In genomic region chr17:60249517-60249826, GRCh38 we compare ENCODE assay signal across 23 cellular contexts.
DNase-seq lines count a peak whose midpoint lies in the region; ATAC-seq and TF ChIP-seq lines count a peak whose summit lies in the region.
"Had no signal": no experiment of that assay in that cellular context is flagged by ENCODE, and none has a peak within 500 bp of the region (broad histone marks: within the 10 kb centered on the region; RNA-seq: fewer than 3 reads in every experiment).

No MANE protein-coding gene starts in this region.

- H3K27me3 Mint-ChIP-seq in natural killer cell (ENCODE audit: low read depth in 2 of 2) (no peaks in the 10 kb centered on the region), mesothelial cell of epicardium (ENCODE audit: low read depth) (no peaks in the 10 kb centered on the region)
- H3K27me3 Mint-ChIP-seq in natural killer cell treated with Interleukin-12 subunit alpha and Interleukin-12 subunit beta and Interleukin-15 and Interleukin-18, amount 100 ng/mL, for 72 hours = no peaks in the 10 kb centered on the region

- POLR2A ChIA-PET in RWPE1 (lab: Yijun Ruan, JAX; ENCODE audit: low non-redundant PET) = no interaction called here

- CTCF ChIA-PET in RWPE1 (lab: Yijun Ruan, JAX) = no interaction called here

- DNase-seq in natural killer cell = no peak
- no peak for DNase-seq in natural killer cell treated with Interleukin-12 subunit alpha and Interleukin-12 subunit beta and Interleukin-15 and Interleukin-18, amount 100 ng/mL, for 72 hours (ENCODE audit: low spot score)
- DNase-seq in dermis blood vessel endothelial cell = peak; percentile 77
- DNase-seq in mesothelial cell of epicardium (ENCODE audit: low spot score in 2 of 2, unreplicated experiment in 2 of 2) = no peak
- DNase-seq in midbrain (lab: John Stamatoyannopoulos, UW) = no peak
- DNase-seq in RWPE1 (ENCODE audit: low spot score) = no peak
- no peak for DNase-seq in GM19238 (ENCODE audit: insufficient read length, low spot score)
- DNase-seq: activated CD4-positive, alpha-beta T cell treated with anti-CD3 and anti-CD28 coated beads for 1 hour; activated CD8-positive, alpha-beta memory T cell treated with anti-CD3 and anti-CD28 coated beads for 24 hours; activated naive CD4-positive, alpha-beta T cell treated with anti-CD3 and anti-CD28 coated beads for 36 hours; activated T-cell treated with anti-CD3 and anti-CD28 coated beads, Interleukin-2, amount 50 U/mL, for 4 hours; aorta; mammary epithelial cell; NCI-H1694; NCI-H2171 treated with DMSO at 0.1 percent for 48 hours; NCI-H69; psoas muscle; stimulated activated CD4-positive, alpha-beta T cell treated with anti-CD3 and anti-CD28 coated beads, Interleukin-4, amount 100 ng/mL, for 24 hours; stomach; upper lobe of left lung had no signal

- no peak for TF ChIP-seq CTCF in natural killer cell (IDR thresholded peaks at IDR 0.05)
- no peak for TF ChIP-seq CTCF in mesothelial cell of epicardium (IDR thresholded peaks at IDR 0.05; ENCODE audit: unreplicated experiment)
- no peak for TF ChIP-seq CTCF in RWPE1 (conservative IDR thresholded peaks at IDR 0.05; ENCODE audit: low read depth)

- ATAC-seq in natural killer cell = no peak
- no peak for ATAC-seq in natural killer cell treated with Interleukin-12 subunit alpha and Interleukin-12 subunit beta and Interleukin-15 and Interleukin-18, amount 100 ng/mL, for 72 hours
- no peak for ATAC-seq in HG03457 (IDR thresholded peaks at IDR 0.05; ENCODE audit: unreplicated experiment)
- ATAC-seq: activated T-cell treated with anti-CD3 and anti-CD28 coated beads, Interleukin-2, amount 50 U/mL, for 4 hours; HCT116; psoas muscle had no signal

- H3K36me3 Mint-ChIP-seq in natural killer cell = peaks cover 16% of the 10 kb centered on the region
- peaks cover 23% of the 10 kb centered on the region for H3K36me3 Mint-ChIP-seq in natural killer cell treated with Interleukin-12 subunit alpha and Interleukin-12 subunit beta and Interleukin-15 and Interleukin-18, amount 100 ng/mL, for 72 hours
- H3K36me3 Mint-ChIP-seq in mesothelial cell of epicardium = peaks cover 19% of the 10 kb centered on the region

- intact Hi-C loops in natural killer cell (cut with micrococcal nuclease) = no loop called here

- no peak overlapping the region for H3K27ac ChIP-seq in RWPE1
- H3K27ac ChIP-seq: C4-2B, psoas muscle, stomach, upper lobe of left lung had no signal

- H3K4me1 Mint-ChIP-seq in natural killer cell = peaks cover 10 to 19% of the 10 kb centered on the region in 2 donors
- peaks cover 4 to 16% of the 10 kb centered on the region in 2 donors for H3K4me1 Mint-ChIP-seq in natural killer cell treated with Interleukin-12 subunit alpha and Interleukin-12 subunit beta and Interleukin-15 and Interleukin-18, amount 100 ng/mL, for 72 hours (ENCODE audit: low read depth in 2 of 2)
- peaks cover 8% of the 10 kb centered on the region for H3K4me1 Mint-ChIP-seq in mesothelial cell of epicardium

- H3K4me3 Mint-ChIP-seq in natural killer cell (no peak overlapping the region), mesothelial cell of epicardium (no peak overlapping the region)
- no peak overlapping the region for H3K4me3 Mint-ChIP-seq in natural killer cell treated with Interleukin-12 subunit alpha and Interleukin-12 subunit beta and Interleukin-15 and Interleukin-18, amount 100 ng/mL, for 72 hours
- H3K4me3 Mint-ChIP-seq: activated naive CD4-positive, alpha-beta T cell treated with anti-CD3 and anti-CD28 coated beads for 36 hours; activated T-cell treated with anti-CD3 and anti-CD28 coated beads, Interleukin-2, amount 50 U/mL, for 4 hours had no signal

- no peaks in the 10 kb centered on the region for H3K9me3 Mint-ChIP-seq in natural killer cell
- no peaks in the 10 kb centered on the region for H3K9me3 Mint-ChIP-seq in natural killer cell treated with Interleukin-12 subunit alpha and Interleukin-12 subunit beta and Interleukin-15 and Interleukin-18, amount 100 ng/mL, for 72 hours
- H3K9me3 Mint-ChIP-seq in mesothelial cell of epicardium = peaks cover 9% of the 10 kb centered on the region
- H3K9me3 Mint-ChIP-seq: activated naive CD4-positive, alpha-beta T cell treated with anti-CD3 and anti-CD28 coated beads for 36 hours had no signal

- H3K27ac Mint-ChIP-seq in natural killer cell = peak overlapping the region; percentile 30 to 83
- peak overlapping the region in 1 of 2 donors; percentile 49 for H3K27ac Mint-ChIP-seq in natural killer cell treated with Interleukin-12 subunit alpha and Interleukin-12 subunit beta and Interleukin-15 and Interleukin-18, amount 100 ng/mL, for 72 hours
- peak overlapping the region; percentile 30 for H3K27ac Mint-ChIP-seq in mesothelial cell of epicardium
- H3K27ac Mint-ChIP-seq: activated naive CD4-positive, alpha-beta T cell treated with anti-CD3 and anti-CD28 coated beads for 36 hours had no signal
